In the genomic region with DNA sequence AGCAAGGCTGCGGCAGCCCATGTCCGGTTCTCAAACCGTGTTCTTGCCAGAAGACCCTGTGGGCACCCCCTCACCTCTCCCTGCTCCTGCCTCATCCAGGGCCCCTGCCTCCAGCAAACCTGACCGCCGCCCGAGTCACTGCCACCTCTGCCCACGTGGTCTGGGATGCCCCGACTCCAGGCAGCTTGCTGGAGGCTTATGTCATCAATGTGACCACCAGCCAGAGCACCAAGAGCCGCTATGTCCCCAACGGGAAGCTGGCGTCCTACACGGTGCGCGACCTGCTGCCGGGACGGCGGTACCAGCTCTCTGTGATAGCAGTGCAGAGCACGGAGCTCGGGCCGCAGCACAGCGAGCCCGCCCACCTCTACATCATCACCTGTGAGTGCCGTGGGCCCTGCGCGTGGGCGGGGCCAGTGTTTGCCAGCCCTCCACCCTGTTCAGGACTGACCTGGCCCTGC, we compare ENCODE assay signal across 1 cellular context.
TF ChIP-seq lines count a peak whose summit lies in the region.

No MANE protein-coding gene starts in this region.

TF ChIP-seq in WTC11, 78 proteins besides CTCF, POLR2A, EP300 and RAD21 (continued from another document):
- TF ChIP-seq, protein P1, sequence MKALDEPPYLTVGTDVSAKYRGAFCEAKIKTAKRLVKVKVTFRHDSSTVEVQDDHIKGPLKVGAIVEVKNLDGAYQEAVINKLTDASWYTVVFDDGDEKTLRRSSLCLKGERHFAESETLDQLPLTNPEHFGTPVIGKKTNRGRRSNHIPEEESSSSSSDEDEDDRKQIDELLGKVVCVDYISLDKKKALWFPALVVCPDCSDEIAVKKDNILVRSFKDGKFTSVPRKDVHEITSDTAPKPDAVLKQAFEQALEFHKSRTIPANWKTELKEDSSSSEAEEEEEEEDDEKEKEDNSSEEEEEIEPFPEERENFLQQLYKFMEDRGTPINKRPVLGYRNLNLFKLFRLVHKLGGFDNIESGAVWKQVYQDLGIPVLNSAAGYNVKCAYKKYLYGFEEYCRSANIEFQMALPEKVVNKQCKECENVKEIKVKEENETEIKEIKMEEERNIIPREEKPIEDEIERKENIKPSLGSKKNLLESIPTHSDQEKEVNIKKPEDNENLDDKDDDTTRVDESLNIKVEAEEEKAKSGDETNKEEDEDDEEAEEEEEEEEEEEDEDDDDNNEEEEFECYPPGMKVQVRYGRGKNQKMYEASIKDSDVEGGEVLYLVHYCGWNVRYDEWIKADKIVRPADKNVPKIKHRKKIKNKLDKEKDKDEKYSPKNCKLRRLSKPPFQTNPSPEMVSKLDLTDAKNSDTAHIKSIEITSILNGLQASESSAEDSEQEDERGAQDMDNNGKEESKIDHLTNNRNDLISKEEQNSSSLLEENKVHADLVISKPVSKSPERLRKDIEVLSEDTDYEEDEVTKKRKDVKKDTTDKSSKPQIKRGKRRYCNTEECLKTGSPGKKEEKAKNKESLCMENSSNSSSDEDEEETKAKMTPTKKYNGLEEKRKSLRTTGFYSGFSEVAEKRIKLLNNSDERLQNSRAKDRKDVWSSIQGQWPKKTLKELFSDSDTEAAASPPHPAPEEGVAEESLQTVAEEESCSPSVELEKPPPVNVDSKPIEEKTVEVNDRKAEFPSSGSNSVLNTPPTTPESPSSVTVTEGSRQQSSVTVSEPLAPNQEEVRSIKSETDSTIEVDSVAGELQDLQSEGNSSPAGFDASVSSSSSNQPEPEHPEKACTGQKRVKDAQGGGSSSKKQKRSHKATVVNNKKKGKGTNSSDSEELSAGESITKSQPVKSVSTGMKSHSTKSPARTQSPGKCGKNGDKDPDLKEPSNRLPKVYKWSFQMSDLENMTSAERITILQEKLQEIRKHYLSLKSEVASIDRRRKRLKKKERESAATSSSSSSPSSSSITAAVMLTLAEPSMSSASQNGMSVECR (CRISPR knock-in tag; IDR thresholded peaks at IDR 0.05; ENCODE audit: borderline replicate concordance), result no peak
TF ChIP-seq in WTC11: peak in this region for 0.
